In genomic region chr4:306551-306961, GRCh38 we compare ENCODE assay signal across 13 cellular contexts. TPM values are rescaled to one million over a fixed set of nuclear protein-coding genes. Genes with fewer than 3 reads are reported as not detected.
DNase-seq lines count a peak whose midpoint lies in the region; ATAC-seq and TF ChIP-seq lines count a peak whose summit lies in the region.
"Had no signal": no experiment of that assay in that cellular context is flagged by ENCODE, and none has a peak within 500 bp of the region (broad histone marks: within the 10 kb centered on the region; RNA-seq: fewer than 3 reads in every experiment).

No MANE protein-coding gene starts in this region.

- H3K27ac Mint-ChIP-seq in activated B cell treated with CpG ODN at 0.5 μM for 24 hours, result peak overlapping the region; percentile 65
- H3K27ac Mint-ChIP-seq in CD4-positive, alpha-beta T cell, result no peak overlapping the region
- H3K27ac Mint-ChIP-seq: activated T-cell treated with anti-CD3 and anti-CD28 coated beads, Interleukin-2, amount 50 U/mL, for 72 hours had no signal

- DNase-seq in Caki2 (ENCODE audit: low read depth) (peak; percentile 54), activated B cell treated with CpG ODN at 0.5 μM for 24 hours (no peak), NCI-H446 (lab: John Stamatoyannopoulos, UW) (no peak), mucosa of gallbladder (ENCODE audit: low spot score) (no peak)
- DNase-seq in CD4-positive, alpha-beta T cell, result no peak
- DNase-seq: activated T-cell treated with anti-CD3 and anti-CD28 coated beads, Interleukin-2, amount 50 U/mL, for 72 hours; mesendoderm; NCI-H2107 had no signal

- peaks cover 30% of the 10 kb centered on the region for H3K9me3 Mint-ChIP-seq in activated B cell treated with CpG ODN at 0.5 μM for 24 hours
- H3K9me3 Mint-ChIP-seq in CD4-positive, alpha-beta T cell, result peaks cover 24% of the 10 kb centered on the region

- POLR2A ChIA-PET in activated B cell treated with CpG ODN at 0.5 μM for 24 hours (lab: Charles Lee), result interaction anchor here (0.6 kb wide), 1 partner anchor 153 kb away, joined by 4 read pairs; no protein-coding TSS in a partner anchor
- POLR2A ChIA-PET in CD4-positive, alpha-beta T cell (lab: Charles Lee), result no interaction called here

- H3K9me3 ChIP-seq in CD4-positive, alpha-beta T cell (ENCODE audit: control insufficient read depth, low read length), result peaks cover 62% of the 10 kb centered on the region

- H3K4me1 Mint-ChIP-seq in activated B cell treated with CpG ODN at 0.5 μM for 24 hours, result peaks cover 23% of the 10 kb centered on the region
- H3K4me1 Mint-ChIP-seq in CD4-positive, alpha-beta T cell (ENCODE audit: low read depth), result peaks cover 6% of the 10 kb centered on the region

- intact Hi-C loops in activated B cell treated with CpG ODN at 0.5 μM for 24 hours (cut with micrococcal nuclease), result loop anchor here (1.0 kb wide), 2 partner anchors 24 to 31 kb away; partner anchors contain the start of gene ZNF141
- intact Hi-C loops in CD4-positive, alpha-beta T cell (cut with DNase I, micrococcal nuclease), result no loop called here

- H3K4me3 Mint-ChIP-seq in activated B cell treated with CpG ODN at 0.5 μM for 24 hours, result no peak overlapping the region
- no peak overlapping the region for H3K4me3 Mint-ChIP-seq in CD4-positive, alpha-beta T cell

- H3K27ac ChIP-seq in CD4-positive, alpha-beta T cell (ENCODE audit: low read depth, low read length), result no peak overlapping the region
- H3K27ac ChIP-seq: VCaP had no signal

- CTCF ChIA-PET in activated B cell treated with CpG ODN at 0.5 μM for 24 hours (lab: Charles Lee), result interaction anchor here (1.1 kb wide), 1 partner anchor 24 kb away, joined by 4 read pairs; no protein-coding TSS in a partner anchor
- CTCF ChIA-PET in CD4-positive, alpha-beta T cell (lab: Charles Lee), result no interaction called here

- peaks cover 13% of the 10 kb centered on the region for H3K36me3 Mint-ChIP-seq in activated B cell treated with CpG ODN at 0.5 μM for 24 hours (ENCODE audit: low read depth)
- H3K36me3 Mint-ChIP-seq in CD4-positive, alpha-beta T cell (ENCODE audit: low read depth), result peaks cover 30% of the 10 kb centered on the region

- peaks cover 5% of the 10 kb centered on the region for H3K27me3 Mint-ChIP-seq in activated B cell treated with CpG ODN at 0.5 μM for 24 hours
- H3K27me3 Mint-ChIP-seq in CD4-positive, alpha-beta T cell, result peaks cover 41% of the 10 kb centered on the region

- in situ Hi-C loops in Caki2 (cut with HindIII; ENCODE audit: low pct_unique_long_range_greater_than_20kb, low sequenced_read_pairs), result no loop called here

- H3K27me3 ChIP-seq in CD4-positive, alpha-beta T cell (ENCODE audit: control insufficient read depth, insufficient read depth, low read length), result peaks cover 16% of the 10 kb centered on the region

- ATAC-seq in GM19351 (IDR thresholded peaks at IDR 0.05; ENCODE audit: unreplicated experiment), result peak; percentile 65
- ATAC-seq in HG03558 (IDR thresholded peaks at IDR 0.05; ENCODE audit: extremely low read depth, unreplicated experiment), result peak; percentile 65
- ATAC-seq in activated B cell treated with CpG ODN at 0.5 μM for 24 hours (ENCODE audit: low read depth), result peak; percentile 80
- no peak for ATAC-seq in CD4-positive, alpha-beta T cell (ENCODE audit: poor library complexity)
- ATAC-seq in GM21526 (IDR thresholded peaks at IDR 0.05; ENCODE audit: low FRiP score, unreplicated experiment), result no peak
- ATAC-seq: activated T-cell treated with anti-CD3 and anti-CD28 coated beads, Interleukin-2, amount 50 U/mL, for 72 hours had no signal

- no peak for TF ChIP-seq CTCF in activated B cell treated with CpG ODN at 0.5 μM for 24 hours (IDR thresholded peaks at IDR 0.05)
- TF ChIP-seq CTCF in CD4-positive, alpha-beta T cell (IDR thresholded peaks at IDR 0.05), result no peak

RNA-seq across cellular contexts. Expression of gene ZNF732, which starts 1.3 kb away (rescaled TPM):
- total RNA-seq in Caki2 (2014; rRNA removed; shearing (Covaris generic); ENCODE audit: low replicate concordance), result not detected in 2 replicates
- total RNA-seq in activated B cell treated with CpG ODN at 0.5 μM for 24 hours (not detected in 2 replicates), mucosa of gallbladder (not detected)
- total RNA-seq in CD4-positive, alpha-beta T cell, result not detected
- total RNA-seq: activated T-cell treated with anti-CD3 and anti-CD28 coated beads, Interleukin-2, amount 50 U/mL, for 72 hours; RPMI7951 had no signal

RNA-seq across cellular contexts. Expression of gene ZNF141, which starts 31.1 kb away (rescaled TPM):
- 1.2 and 2.1 TPM in 2 replicates for total RNA-seq in Caki2 (2014; rRNA removed; shearing (Covaris generic); ENCODE audit: low replicate concordance)
- total RNA-seq in activated B cell treated with CpG ODN at 0.5 μM for 24 hours (36.9 and 47.8 TPM in 2 replicates), mucosa of gallbladder (18.8 TPM)
- total RNA-seq in CD4-positive, alpha-beta T cell, result 10 to 100 TPM; 13.6 to 13.7 TPM

Comparison
In these comparisons a context has a peak if more than half of its experiments do, and no peak if none do; other contexts are left out.
1. ATAC-seq: peak in GM19351 (single experiment), HG03558 (single experiment) and activated B cell treated with CpG ODN at 0.5 μM for 24 hours (single experiment); none in CD4-positive, alpha-beta T cell (single experiment) and GM21526 (single experiment).